In genomic region chr5:177508217-177508611, GRCh38 we compare ENCODE assay signal across 18 cellular contexts. TPM values are rescaled to one million over a fixed set of nuclear protein-coding genes. Genes with fewer than 3 reads are reported as not detected.
DNase-seq lines count a peak whose midpoint lies in the region; ATAC-seq, FAIRE-seq and TF ChIP-seq lines count a peak whose summit lies in the region.
"Had no signal": no experiment of that assay in that cellular context is flagged by ENCODE, and none has a peak within 500 bp of the region (broad histone marks: within the 10 kb centered on the region; RNA-seq: fewer than 3 reads in every experiment).

No MANE protein-coding gene starts in this region.

- H3K23ac ChIP-seq in neuronal stem cell (ENCODE audit: low read depth, low read length, poor library complexity) = peak overlapping the region; percentile 55

- H2BK15ac ChIP-seq in neuronal stem cell (ENCODE audit: low read length) = no peak overlapping the region

- no peak overlapping the region for H4K8ac ChIP-seq in neuronal stem cell (ENCODE audit: low read depth, low read length)

- DNase-seq in left ventricle myocardium inferior (no peak), right atrium auricular region (ENCODE audit: low spot score) (no peak), K562 (ENCODE audit: extremely low read depth in 1 of 4, low spot score in 3 of 4) (no peak), neuronal stem cell (ENCODE audit: low spot score) (no peak), substantia nigra (lab: John Stamatoyannopoulos, UW) (no peak), NCI-H2081 (lab: John Stamatoyannopoulos, UW) (no peak), NCI-H748 treated with DMSO at 0.1 percent for 48 hours (lab: John Stamatoyannopoulos, UW) (no peak), pons (ENCODE audit: low spot score) (no peak)
- DNase-seq: activated CD4-positive, alpha-beta T cell treated with anti-CD3 and anti-CD28 coated beads, Interleukin-2, amount 10 ng/mL, durations not matched to agents 24 days and 14 days; activated T-cell treated with anti-CD3 and anti-CD28 coated beads, Interleukin-2, amount 50 U/mL, for 24 hours; caudate nucleus; CD8-positive, alpha-beta T cell; GM23248; mesendoderm; occipital lobe had no signal

- TF ChIP-seq RAD21 in K562 (CRISPR knock-in tag; conservative IDR thresholded peaks at IDR 0.05 in 1 of 2, IDR thresholded peaks at IDR 0.05 in 1 of 2) = no peak

- no peak overlapping the region for H2BK5ac ChIP-seq in neuronal stem cell (ENCODE audit: low read length)

- no peak overlapping the region for H2AK5ac ChIP-seq in neuronal stem cell (ENCODE audit: low read depth, low read length)

- peak overlapping the region; percentile 41 for H2BK12ac ChIP-seq in neuronal stem cell (ENCODE audit: low read length)

- 90% methylated on average over 18 of the region's 26 CpGs for WGBS in K562 (ENCODE audit: insufficient coverage, low coverage, missing lambda C conversion rate)
- no CpG with 5 or more reads among the region's 26 CpGs for WGBS in neuronal stem cell (ENCODE audit: extremely low coverage in 2 of 2, insufficient read length in 2 of 2, insufficient replicate concordance in 1 of 2), 2 donors

- no peak overlapping the region for H2BK120ac ChIP-seq in neuronal stem cell (ENCODE audit: low read depth, low read length)

- TF ChIP-seq EP300 in K562 (IDR thresholded peaks at IDR 0.05; ENCODE audit: low read length) = no peak

- no peak for FAIRE-seq in K562 (lab: Jason Lieb, UNC)
- FAIRE-seq: A549, frontal cortex had no signal

- H3K9me1 ChIP-seq in K562 (ENCODE audit: control insufficient read depth, insufficient read depth, low read length) = no peaks in the 10 kb centered on the region

- H3K9me3 ChIP-seq in left ventricle myocardium inferior (replicated peaks) = no peaks in the 10 kb centered on the region
- no peaks in the 10 kb centered on the region for H3K9me3 ChIP-seq in right atrium auricular region
- H3K9me3 ChIP-seq in K562 (replicated peaks; ENCODE audit: control insufficient read depth, insufficient read depth, low read depth, low read length) = no peaks in the 10 kb centered on the region
- no peaks in the 10 kb centered on the region for H3K9me3 ChIP-seq in neuronal stem cell (replicated peaks in 1 of 2; ENCODE audit: control insufficient read depth in 2 of 2, insufficient read depth in 1 of 2, low read depth in 1 of 2, low read length in 2 of 2)
- H3K9me3 ChIP-seq: A549 had no signal

- no peak overlapping the region for H3K18ac ChIP-seq in neuronal stem cell (ENCODE audit: low read length)

- H3K4me1 ChIP-seq in left ventricle myocardium inferior (peaks cover 11% of the 10 kb centered on the region), right atrium auricular region (peaks cover 0 to 11% of the 10 kb centered on the region in 2 donors), K562 (replicated peaks in 1 of 2; ENCODE audit: control insufficient read depth in 2 of 2, insufficient read depth in 2 of 2, low read length in 2 of 2) (peaks cover 27 to 69% of the 10 kb centered on the region in 2 experiments), neuronal stem cell (ENCODE audit: control insufficient read depth in 2 of 2, insufficient read depth in 1 of 2, low read depth in 1 of 2, low read length in 2 of 2) (peaks cover 2 to 16% of the 10 kb centered on the region in 2 donors)
- H3K4me1 ChIP-seq: A549 had no signal

- TF ChIP-seq CTCF in left ventricle myocardium inferior (IDR thresholded peaks at IDR 0.05; ENCODE audit: borderline replicate concordance) (no peak), right atrium auricular region (IDR thresholded peaks at IDR 0.05) (no peak), K562 (IDR thresholded peaks at IDR 0.05 in 2 of 3, conservative IDR thresholded peaks at IDR 0.05 in 1 of 3; ENCODE audit: insufficient read depth in 2 of 3, low read depth in 1 of 3, low read length in 3 of 3) (no peak)

- no peaks in the 10 kb centered on the region for H4K20me1 ChIP-seq in K562 (replicated peaks; ENCODE audit: control insufficient read depth, insufficient read depth, low read length)

- no peak for ATAC-seq in K562
- ATAC-seq: A549; CD8-positive, alpha-beta T cell had no signal

- no peak for TF ChIP-seq POLR2A in K562 (conservative IDR thresholded peaks at IDR 0.05)

- no TSS peak for BruUV-seq in K562 (replicated peaks; lab: Mats Ljungman, UMichigan)

- no peak overlapping the region for H3K27ac ChIP-seq in left ventricle myocardium inferior (replicated peaks)
- no peak overlapping the region for H3K27ac ChIP-seq in right atrium auricular region
- peak overlapping the region; percentile 80 for H3K27ac ChIP-seq in K562 (ENCODE audit: extremely low read depth, low read depth, low read length)
- no peak overlapping the region for H3K27ac ChIP-seq in neuronal stem cell (replicated peaks; ENCODE audit: low read length)
- no peak overlapping the region for H3K27ac ChIP-seq in substantia nigra (ENCODE audit: low read depth, low read length, poor library complexity, severe bottlenecking)
- H3K27ac ChIP-seq: A549, GM23248 had no signal

- H3K4me3 ChIP-seq in left ventricle myocardium inferior = peak overlapping the region; percentile 54
- H3K4me3 ChIP-seq in right atrium auricular region = peak overlapping the region in 1 of 2 donors; percentile 37
- no peak overlapping the region for H3K4me3 ChIP-seq in K562
- no peak overlapping the region for H3K4me3 ChIP-seq in neuronal stem cell (ENCODE audit: low read length in 2 of 2)
- H3K4me3 ChIP-seq: A549, GM23248, smooth muscle cell had no signal

- no peak overlapping the region for H4K91ac ChIP-seq in neuronal stem cell (ENCODE audit: low read depth, low read length, poor library complexity)

- H3K79me1 ChIP-seq in neuronal stem cell (ENCODE audit: low read depth, low read length) = peaks cover 15% of the 10 kb centered on the region

- intact Hi-C loops in left ventricle myocardium inferior (cut with micrococcal nuclease) (no loop called here), K562 (cut with micrococcal nuclease) (no loop called here)

- peak overlapping the region; percentile 66 to 89 for H3K9ac ChIP-seq in K562 (ENCODE audit: insufficient read depth in 1 of 2, low read depth in 2 of 2, low read length in 2 of 2)
- peak overlapping the region; percentile 60 for H3K9ac ChIP-seq in neuronal stem cell (ENCODE audit: low read depth, low read length, poor library complexity)
- H3K9ac ChIP-seq: GM23248 had no signal

- in situ Hi-C loops in K562 (cut with MboI) = no loop called here

- peaks cover 15% of the 10 kb centered on the region; the same call in 2 of the 3 replicates for H3K79me2 ChIP-seq in K562 (ENCODE audit: control insufficient read depth, insufficient read depth, low read length)

- peak overlapping the region; percentile 75 for H3K4me2 ChIP-seq in K562 (ENCODE audit: insufficient read depth, low read length)
- no peak overlapping the region for H3K4me2 ChIP-seq in neuronal stem cell (ENCODE audit: insufficient read depth, low read length, poor library complexity, severe bottlenecking)
- H3K4me2 ChIP-seq: A549, smooth muscle cell had no signal

- peaks cover 26% of the 10 kb centered on the region for H3K36me3 ChIP-seq in left ventricle myocardium inferior
- peaks cover 26% of the 10 kb centered on the region for H3K36me3 ChIP-seq in right atrium auricular region
- peaks cover 55% of the 10 kb centered on the region for H3K36me3 ChIP-seq in K562 (ENCODE audit: control insufficient read depth, insufficient read depth, low read length)
- peaks cover 27 to 34% of the 10 kb centered on the region in 2 donors for H3K36me3 ChIP-seq in neuronal stem cell (replicated peaks in 1 of 2; ENCODE audit: control insufficient read depth in 2 of 2, insufficient read depth in 2 of 2, low read length in 2 of 2)

- CTCF ChIA-PET in K562 (lab: Yijun Ruan, JAX; ENCODE audit: low intra/inter-chr PET ratio) = no interaction called here

- H3K4ac ChIP-seq in neuronal stem cell (ENCODE audit: low read length) = peak overlapping the region; percentile 5

- no peak overlapping the region for H3K14ac ChIP-seq in neuronal stem cell (ENCODE audit: low read length)

- POLR2A ChIA-PET in K562 (lab: Yijun Ruan, JAX) = interaction anchor here (0.6 to 4.5 kb wide), 7 partner anchors 9 to 26 kb away, joined by 3 to 26 read pairs (median 8); partner anchors contain the start of gene PDLIM7

- H2AFZ ChIP-seq in K562 (ENCODE audit: low read depth, low read length) = no peak overlapping the region
- no peak overlapping the region for H2AFZ ChIP-seq in neuronal stem cell (ENCODE audit: low read length)
- H2AFZ ChIP-seq: GM23248 had no signal

- H3K27me3 ChIP-seq in left ventricle myocardium inferior (ENCODE audit: low read depth) (no peaks in the 10 kb centered on the region), right atrium auricular region (no peaks in the 10 kb centered on the region), K562 (ENCODE audit: control insufficient read depth in 2 of 2, insufficient read depth in 2 of 2, low read length in 2 of 2) (no peaks in the 10 kb centered on the region), neuronal stem cell (ENCODE audit: control insufficient read depth in 3 of 3, insufficient read depth in 3 of 3, low read depth in 1 of 3, low read length in 3 of 3) (no peaks in the 10 kb centered on the region)

RNA-seq across cellular contexts. Expression of gene DOK3, which starts 1.4 kb away (rescaled TPM):
- total RNA-seq in left ventricle myocardium inferior (3.3 TPM), right atrium auricular region (1 to 10 TPM; 1.6 to 2.6 TPM), K562 (2014; rRNA removed) (9.2 and 11.0 TPM in 2 replicates), K562 (2014; rRNA removed; fragmentation: Illumina TruSeq; extraction: Trizol) (2.0 TPM in 2 replicates), K562 (2015; rRNA removed; fragmentation: Illumina TruSeq; extraction: Trizol) (5.9 and 7.2 TPM in 2 replicates), K562 (2021) (15.7 and 21.1 TPM in 2 replicates)
- 31.3 and 80.0 TPM in 2 replicates for total RNA-seq in K562 (2011; cell fraction: chromatin; rRNA removed; ENCODE audit: low replicate concordance)
- 40.8 and 45.7 TPM in 2 replicates for total RNA-seq in K562 (2011; cell fraction: nucleolus; rRNA removed)
- total RNA-seq in K562 (2011; cell fraction: nucleoplasm; rRNA removed) = 31.9 and 45.3 TPM in 2 replicates
- polyA plus RNA-seq in K562 (2011; rRNA removed) (8.0 and 16.1 TPM in 2 replicates), K562 (2014; fragmentation: Illumina TruSeq; extraction: Trizol) (10.1 and 12.5 TPM in 2 replicates), K562 (2014; fragmentation: Nextera tagmentation; extraction: Ambion mirVana) (1 to 10 TPM; 1.3 to 1.7 TPM), K562 (2014; rRNA removed) (16.9 and 23.0 TPM in 2 replicates)
- polyA plus RNA-seq in K562 (2011; cell fraction: cytosol; rRNA removed) = 15.1 and 21.5 TPM in 2 replicates
- 70.3 and 111 TPM in 2 replicates for polyA plus RNA-seq in K562 (2011; cell fraction: nucleus; rRNA removed)
- polyA plus RNA-seq in K562 (2012) = 14.5 and 23.5 TPM in 2 replicates
- 3.9 and 4.1 TPM in 2 replicates for polyA minus RNA-seq in K562 (2011; rRNA and poly(A)+ RNA removed)
- 7.4 and 11.9 TPM in 2 replicates for polyA minus RNA-seq in K562 (2011; cell fraction: cytosol; rRNA and poly(A)+ RNA removed)
- polyA minus RNA-seq in K562 (2011; cell fraction: nucleus; rRNA and poly(A)+ RNA removed) = 18.3 and 19.9 TPM in 2 replicates
- 1.2 TPM for polyA plus RNA-seq in neuronal stem cell (2013, experiment 1 of 2)
- polyA plus RNA-seq in neuronal stem cell (2013, experiment 2 of 2) = 1.2 TPM

RNA-seq across cellular contexts. Expression of gene DDX41, which starts 8.5 kb away (rescaled TPM):
- 29.7 TPM for total RNA-seq in left ventricle myocardium inferior
- 10 to 100 TPM; 40.9 to 45.5 TPM for total RNA-seq in right atrium auricular region
- total RNA-seq in K562 (2011; cell fraction: chromatin; rRNA removed; ENCODE audit: low replicate concordance) = 156 and 392 TPM in 2 replicates
- 235 and 242 TPM in 2 replicates for total RNA-seq in K562 (2011; cell fraction: nucleolus; rRNA removed)
- 123 and 170 TPM in 2 replicates for total RNA-seq in K562 (2011; cell fraction: nucleoplasm; rRNA removed)
- total RNA-seq in K562 (2014; rRNA removed) = 284 and 396 TPM in 2 replicates
- total RNA-seq in K562 (2014; rRNA removed; fragmentation: Illumina TruSeq; extraction: Trizol) = 41.4 and 53.7 TPM in 2 replicates
- total RNA-seq in K562 (2015; rRNA removed; fragmentation: Illumina TruSeq; extraction: Trizol) = 97.1 and 116 TPM in 2 replicates
- total RNA-seq in K562 (2021) = 164 and 167 TPM in 2 replicates
- 138 and 148 TPM in 2 replicates for polyA plus RNA-seq in K562 (2011; rRNA removed)
- polyA plus RNA-seq in K562 (2011; cell fraction: cytosol; rRNA removed) = 199 and 327 TPM in 2 replicates
- 545 and 753 TPM in 2 replicates for polyA plus RNA-seq in K562 (2011; cell fraction: nucleus; rRNA removed)
- polyA plus RNA-seq in K562 (2012) = 166 and 178 TPM in 2 replicates
- 94.9 and 113 TPM in 2 replicates for polyA plus RNA-seq in K562 (2014; fragmentation: Illumina TruSeq; extraction: Trizol)
- 10 to 100 TPM; 38.2 to 60.1 TPM for polyA plus RNA-seq in K562 (2014; fragmentation: Nextera tagmentation; extraction: Ambion mirVana)
- polyA plus RNA-seq in K562 (2014; rRNA removed) = 234 and 236 TPM in 2 replicates
- 143 and 154 TPM in 2 replicates for polyA minus RNA-seq in K562 (2011; rRNA and poly(A)+ RNA removed)
- 157 and 376 TPM in 2 replicates for polyA minus RNA-seq in K562 (2011; cell fraction: cytosol; rRNA and poly(A)+ RNA removed)
- polyA minus RNA-seq in K562 (2011; cell fraction: nucleus; rRNA and poly(A)+ RNA removed) = 191 and 218 TPM in 2 replicates
- polyA plus RNA-seq in neuronal stem cell (2013, experiment 1 of 2) = 67.4 TPM
- 68.2 TPM for polyA plus RNA-seq in neuronal stem cell (2013, experiment 2 of 2)

RNA-seq across cellular contexts. Expression of gene PDLIM7, which starts 10.8 kb away (rescaled TPM):
- total RNA-seq in left ventricle myocardium inferior (54.4 TPM), right atrium auricular region (10 to 100 TPM; 45.8 to 56.0 TPM), K562 (2014; rRNA removed) (85.6 and 89.0 TPM in 2 replicates), K562 (2014; rRNA removed; fragmentation: Illumina TruSeq; extraction: Trizol) (6.4 and 10.4 TPM in 2 replicates), K562 (2015; rRNA removed; fragmentation: Illumina TruSeq; extraction: Trizol) (32.6 and 38.1 TPM in 2 replicates), K562 (2021) (112 and 124 TPM in 2 replicates)
- total RNA-seq in K562 (2011; cell fraction: chromatin; rRNA removed; ENCODE audit: low replicate concordance) = 145 and 420 TPM in 2 replicates
- total RNA-seq in K562 (2011; cell fraction: nucleolus; rRNA removed) = 271 and 275 TPM in 2 replicates
- total RNA-seq in K562 (2011; cell fraction: nucleoplasm; rRNA removed) = 200 and 231 TPM in 2 replicates
- polyA plus RNA-seq in K562 (2011; rRNA removed) (34.7 and 66.8 TPM in 2 replicates), K562 (2014; fragmentation: Illumina TruSeq; extraction: Trizol) (25.5 and 49.4 TPM in 2 replicates), K562 (2014; fragmentation: Nextera tagmentation; extraction: Ambion mirVana) (1 to 10 TPM; 2.1 to 4.1 TPM), K562 (2014; rRNA removed) (115 and 119 TPM in 2 replicates)
- polyA plus RNA-seq in K562 (2011; cell fraction: cytosol; rRNA removed) = 40.6 and 105 TPM in 2 replicates
- 255 and 454 TPM in 2 replicates for polyA plus RNA-seq in K562 (2011; cell fraction: nucleus; rRNA removed)
- polyA plus RNA-seq in K562 (2012) = 79.5 and 127 TPM in 2 replicates
- 18.4 and 18.7 TPM in 2 replicates for polyA minus RNA-seq in K562 (2011; rRNA and poly(A)+ RNA removed)
- polyA minus RNA-seq in K562 (2011; cell fraction: cytosol; rRNA and poly(A)+ RNA removed) = 39.0 and 41.5 TPM in 2 replicates
- polyA minus RNA-seq in K562 (2011; cell fraction: nucleus; rRNA and poly(A)+ RNA removed) = 90.7 and 100 TPM in 2 replicates
- polyA plus RNA-seq in neuronal stem cell (2013, experiment 1 of 2) = 206 TPM
- 193 TPM for polyA plus RNA-seq in neuronal stem cell (2013, experiment 2 of 2)

RNA-seq across cellular contexts. Expression of gene DBN1, which starts 34.8 kb away (rescaled TPM):
- total RNA-seq in left ventricle myocardium inferior = 21.8 TPM
- total RNA-seq in right atrium auricular region = 10 to 100 TPM; 25.0 to 47.2 TPM
- 62.9 and 114 TPM in 2 replicates for total RNA-seq in K562 (2011; cell fraction: chromatin; rRNA removed; ENCODE audit: low replicate concordance)
- 51.0 and 54.6 TPM in 2 replicates for total RNA-seq in K562 (2011; cell fraction: nucleolus; rRNA removed)
- total RNA-seq in K562 (2011; cell fraction: nucleoplasm; rRNA removed) = 24.9 and 46.2 TPM in 2 replicates
- 72.9 and 87.2 TPM in 2 replicates for total RNA-seq in K562 (2014; rRNA removed)
- 11.7 and 12.3 TPM in 2 replicates for total RNA-seq in K562 (2014; rRNA removed; fragmentation: Illumina TruSeq; extraction: Trizol)
- 27.9 and 33.0 TPM in 2 replicates for total RNA-seq in K562 (2015; rRNA removed; fragmentation: Illumina TruSeq; extraction: Trizol)
- total RNA-seq in K562 (2021) = 78.9 and 84.3 TPM in 2 replicates
- polyA plus RNA-seq in K562 (2011; rRNA removed) = 34.3 and 44.2 TPM in 2 replicates
- 21.2 and 83.9 TPM in 2 replicates for polyA plus RNA-seq in K562 (2011; cell fraction: cytosol; rRNA removed)
- polyA plus RNA-seq in K562 (2011; cell fraction: nucleus; rRNA removed) = 142 and 188 TPM in 2 replicates
- 44.7 and 45.1 TPM in 2 replicates for polyA plus RNA-seq in K562 (2012)
- polyA plus RNA-seq in K562 (2014; fragmentation: Illumina TruSeq; extraction: Trizol) = 22.1 and 54.4 TPM in 2 replicates
- under 1 TPM; 0.25 to 0.34 TPM for polyA plus RNA-seq in K562 (2014; fragmentation: Nextera tagmentation; extraction: Ambion mirVana)
- 53.2 and 81.8 TPM in 2 replicates for polyA plus RNA-seq in K562 (2014; rRNA removed)
- polyA minus RNA-seq in K562 (2011; rRNA and poly(A)+ RNA removed) = 20.0 and 24.6 TPM in 2 replicates
- 26.6 and 37.0 TPM in 2 replicates for polyA minus RNA-seq in K562 (2011; cell fraction: cytosol; rRNA and poly(A)+ RNA removed)
- polyA minus RNA-seq in K562 (2011; cell fraction: nucleus; rRNA and poly(A)+ RNA removed) = 30.0 and 61.5 TPM in 2 replicates
- 205 TPM for polyA plus RNA-seq in neuronal stem cell (2013, experiment 1 of 2)
- polyA plus RNA-seq in neuronal stem cell (2013, experiment 2 of 2) = 197 TPM

RNA-seq across cellular contexts. Expression of gene FAM193B, which starts 46.1 kb away (rescaled TPM):
- total RNA-seq in left ventricle myocardium inferior = 21.5 TPM
- total RNA-seq in right atrium auricular region = 10 to 100 TPM in 1 of 2 donors, 1 to 10 TPM in 1; 9.8 to 20.7 TPM
- 296 and 489 TPM in 2 replicates for total RNA-seq in K562 (2011; cell fraction: chromatin; rRNA removed; ENCODE audit: low replicate concordance)
- 300 and 332 TPM in 2 replicates for total RNA-seq in K562 (2011; cell fraction: nucleolus; rRNA removed)
- 230 and 273 TPM in 2 replicates for total RNA-seq in K562 (2011; cell fraction: nucleoplasm; rRNA removed)
- 33.6 and 53.1 TPM in 2 replicates for total RNA-seq in K562 (2014; rRNA removed)
- 15.2 and 18.0 TPM in 2 replicates for total RNA-seq in K562 (2014; rRNA removed; fragmentation: Illumina TruSeq; extraction: Trizol)
- total RNA-seq in K562 (2015; rRNA removed; fragmentation: Illumina TruSeq; extraction: Trizol) = 31.7 and 37.3 TPM in 2 replicates
- 58.7 and 59.4 TPM in 2 replicates for total RNA-seq in K562 (2021)
- polyA plus RNA-seq in K562 (2011; rRNA removed) = 51.5 and 73.5 TPM in 2 replicates
- 30.7 and 38.5 TPM in 2 replicates for polyA plus RNA-seq in K562 (2011; cell fraction: cytosol; rRNA removed)
- 492 and 661 TPM in 2 replicates for polyA plus RNA-seq in K562 (2011; cell fraction: nucleus; rRNA removed)
- polyA plus RNA-seq in K562 (2012) = 52.7 and 87.6 TPM in 2 replicates
- polyA plus RNA-seq in K562 (2014; fragmentation: Illumina TruSeq; extraction: Trizol) = 44.1 and 45.0 TPM in 2 replicates
- polyA plus RNA-seq in K562 (2014; fragmentation: Nextera tagmentation; extraction: Ambion mirVana) = 1 to 10 TPM; 4.4 to 5.0 TPM
- polyA plus RNA-seq in K562 (2014; rRNA removed) = 73.4 and 76.4 TPM in 2 replicates
- polyA minus RNA-seq in K562 (2011; rRNA and poly(A)+ RNA removed) = 11.0 and 15.0 TPM in 2 replicates
- polyA minus RNA-seq in K562 (2011; cell fraction: cytosol; rRNA and poly(A)+ RNA removed) = 10.5 and 24.3 TPM in 2 replicates
- 47.3 and 51.4 TPM in 2 replicates for polyA minus RNA-seq in K562 (2011; cell fraction: nucleus; rRNA and poly(A)+ RNA removed)
- 58.6 TPM for polyA plus RNA-seq in neuronal stem cell (2013, experiment 1 of 2)
- polyA plus RNA-seq in neuronal stem cell (2013, experiment 2 of 2) = 63.2 TPM
